ENCODE assay signal across 8 cellular contexts in the genomic region with DNA sequence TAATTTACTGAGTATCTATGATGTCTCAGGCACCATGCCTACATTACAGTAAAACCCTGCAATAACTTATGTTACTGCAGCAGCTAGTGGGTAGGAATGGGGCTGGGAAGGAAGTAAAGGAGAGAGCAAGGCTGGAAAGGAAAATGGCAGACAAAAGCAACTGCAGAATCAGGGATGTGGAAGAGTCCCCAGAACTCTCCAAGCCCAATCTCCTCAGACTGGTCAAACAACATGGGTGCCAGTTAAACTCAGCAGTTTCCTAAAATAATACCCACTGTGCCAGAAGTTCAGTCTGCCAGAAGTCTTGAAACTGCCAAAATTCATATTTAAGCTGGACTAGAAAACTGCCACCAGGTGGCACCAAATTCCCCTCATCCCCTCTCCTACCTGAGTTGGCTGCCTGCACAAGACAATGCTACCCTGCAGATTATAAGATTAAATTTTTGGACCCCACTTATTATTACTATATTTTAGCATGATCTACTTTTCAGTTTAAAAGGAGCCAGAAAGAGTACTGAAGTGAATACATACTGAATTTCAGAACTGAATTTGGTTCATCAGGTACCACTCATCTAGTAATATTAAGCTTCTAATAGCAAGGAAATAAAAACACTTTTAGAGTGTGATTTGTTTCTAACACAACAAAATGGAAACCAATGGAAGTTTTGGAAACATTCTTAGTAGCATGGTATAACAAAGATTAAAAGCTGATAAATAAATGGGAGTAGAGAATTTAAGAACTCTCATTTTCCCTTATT.
DNase-seq lines count a peak whose midpoint lies in the region; ATAC-seq and TF ChIP-seq lines count a peak whose summit lies in the region.

No MANE protein-coding gene starts in this region.

- H3K27ac Mint-ChIP-seq in nephron progenitor cell, result no peak overlapping the region
- no peak overlapping the region for H3K27ac Mint-ChIP-seq in stimulated activated naive CD8-positive, alpha-beta T cell treated with anti-CD3 and anti-CD28 coated beads, Interleukin-15, amount 100 ng/mL, for 72 hours

- no peak overlapping the region for H3K4me2 ChIP-seq in OCI-LY1 (ENCODE audit: low read length)

- H3K9me3 ChIP-seq in OCI-LY1 (ENCODE audit: low read length) (no peaks in the 10 kb centered on the region), esophagus squamous epithelium (no peaks in the 10 kb centered on the region)

- intact Hi-C loops in esophagus squamous epithelium (cut with DNase I), result no loop called here

- H3K9me3 Mint-ChIP-seq in nephron progenitor cell, result no peaks in the 10 kb centered on the region
- no peaks in the 10 kb centered on the region for H3K9me3 Mint-ChIP-seq in stimulated activated naive CD8-positive, alpha-beta T cell treated with anti-CD3 and anti-CD28 coated beads, Interleukin-15, amount 100 ng/mL, for 72 hours

- peak; percentile 60 for ATAC-seq in HG03280 (IDR thresholded peaks at IDR 0.05; ENCODE audit: unreplicated experiment)
- ATAC-seq in stimulated activated naive CD8-positive, alpha-beta T cell treated with anti-CD3 and anti-CD28 coated beads, Interleukin-15, amount 100 ng/mL, for 72 hours, result peak; percentile 81

- H3K36me3 Mint-ChIP-seq in nephron progenitor cell (ENCODE audit: low read depth), result peaks cover 75% of the 10 kb centered on the region

- no peaks in the 10 kb centered on the region for H3K4me1 ChIP-seq in OCI-LY1 (ENCODE audit: insufficient read depth, low read length, severe bottlenecking)
- H3K4me1 ChIP-seq in esophagus squamous epithelium, result peaks cover 0 to 10% (median 7%) of the 10 kb centered on the region in 3 donors

- no peaks in the 10 kb centered on the region for H3K27me3 Mint-ChIP-seq in nephron progenitor cell (ENCODE audit: low read depth, poor library complexity)
- no peaks in the 10 kb centered on the region for H3K27me3 Mint-ChIP-seq in stimulated activated naive CD8-positive, alpha-beta T cell treated with anti-CD3 and anti-CD28 coated beads, Interleukin-15, amount 100 ng/mL, for 72 hours

- DNase-seq in NCI-H1417 (lab: John Stamatoyannopoulos, UW), result peak; percentile 2 to 77 (median 47)
- no peak for DNase-seq in NCI-H1417 treated with DMSO at 0.1 percent for 48 hours (lab: John Stamatoyannopoulos, UW)
- DNase-seq in activated T-cell treated with anti-CD3 and anti-CD28 coated beads for 1 hour (ENCODE audit: low read depth), result peak; percentile 71
- DNase-seq in esophagus squamous epithelium (lab: John Stamatoyannopoulos, UW), result no peak
- peak; percentile 57 for DNase-seq in nephron progenitor cell
- DNase-seq in stimulated activated naive CD8-positive, alpha-beta T cell treated with anti-CD3 and anti-CD28 coated beads, Interleukin-15, amount 100 ng/mL, for 72 hours, result peak; percentile 53 to 66

- H3K27me3 ChIP-seq in OCI-LY1 (ENCODE audit: insufficient read depth, low read length), result no peaks in the 10 kb centered on the region
- no peaks in the 10 kb centered on the region for H3K27me3 ChIP-seq in esophagus squamous epithelium

- no peaks in the 10 kb centered on the region for H3K79me2 ChIP-seq in OCI-LY1 (ENCODE audit: insufficient read depth, low read length)

- no peak overlapping the region for H3K4me3 Mint-ChIP-seq in nephron progenitor cell
- H3K4me3 Mint-ChIP-seq in stimulated activated naive CD8-positive, alpha-beta T cell treated with anti-CD3 and anti-CD28 coated beads, Interleukin-15, amount 100 ng/mL, for 72 hours, result no peak overlapping the region

- H2AFZ ChIP-seq in OCI-LY1 (ENCODE audit: low read length), result no peak overlapping the region

- H3K4me1 Mint-ChIP-seq in nephron progenitor cell, result no peaks in the 10 kb centered on the region
- no peaks in the 10 kb centered on the region for H3K4me1 Mint-ChIP-seq in stimulated activated naive CD8-positive, alpha-beta T cell treated with anti-CD3 and anti-CD28 coated beads, Interleukin-15, amount 100 ng/mL, for 72 hours

- H3K9ac ChIP-seq in OCI-LY1 (ENCODE audit: low read length), result no peak overlapping the region

- no peaks in the 10 kb centered on the region for H4K20me1 ChIP-seq in OCI-LY1 (ENCODE audit: insufficient read depth, low read length)

- no peak for TF ChIP-seq POLR2A in esophagus squamous epithelium (IDR thresholded peaks at IDR 0.05)

- H3K4me3 ChIP-seq in OCI-LY1 (ENCODE audit: low read depth, low read length, poor library complexity, severe bottlenecking) (no peak overlapping the region), esophagus squamous epithelium (no peak overlapping the region)

- no peaks in the 10 kb centered on the region for H3F3A ChIP-seq in OCI-LY1 (ENCODE audit: insufficient read depth, low read length)

- no peaks in the 10 kb centered on the region for H3K9me2 ChIP-seq in OCI-LY1 (ENCODE audit: low read depth, low read length)

- peak; percentile 74 for TF ChIP-seq CTCF in OCI-LY1 (IDR thresholded peaks at IDR 0.05; ENCODE audit: low read length)
- peak; percentile 63 to 76 (median 66) for TF ChIP-seq CTCF in esophagus squamous epithelium (IDR thresholded peaks at IDR 0.05)
- peak; percentile 65 for TF ChIP-seq CTCF in nephron progenitor cell (IDR thresholded peaks at IDR 0.05)

- H3K36me3 ChIP-seq in OCI-LY1 (ENCODE audit: insufficient read depth, low read length) (peaks cover 84% of the 10 kb centered on the region), esophagus squamous epithelium (peaks cover 8 to 100% (median 39%) of the 10 kb centered on the region in 3 donors)

- H3K27ac ChIP-seq in OCI-LY1 (ENCODE audit: low read depth, low read length, poor library complexity, severe bottlenecking) (no peak overlapping the region), esophagus squamous epithelium (peak overlapping the region in 1 of 4 donors; percentile 16)

Comparison
In these comparisons a context has a peak if more than half of its experiments do, and no peak if none do; other contexts are left out.
1. DNase-seq: peak in NCI-H1417 (3 of 3), activated T-cell treated with anti-CD3 and anti-CD28 coated beads for 1 hour (single experiment), nephron progenitor cell (single experiment) and stimulated activated naive CD8-positive, alpha-beta T cell treated with anti-CD3 and anti-CD28 coated beads, Interleukin-15, amount 100 ng/mL, for 72 hours (2 of 2); none in NCI-H1417 treated with DMSO at 0.1 percent for 48 hours (single experiment) and esophagus squamous epithelium (single experiment).
2. Peak in every context shown above with its lines, with median percentiles within 50 percentile points of each other: CTCF ChIP-seq.